In the genomic region with DNA sequence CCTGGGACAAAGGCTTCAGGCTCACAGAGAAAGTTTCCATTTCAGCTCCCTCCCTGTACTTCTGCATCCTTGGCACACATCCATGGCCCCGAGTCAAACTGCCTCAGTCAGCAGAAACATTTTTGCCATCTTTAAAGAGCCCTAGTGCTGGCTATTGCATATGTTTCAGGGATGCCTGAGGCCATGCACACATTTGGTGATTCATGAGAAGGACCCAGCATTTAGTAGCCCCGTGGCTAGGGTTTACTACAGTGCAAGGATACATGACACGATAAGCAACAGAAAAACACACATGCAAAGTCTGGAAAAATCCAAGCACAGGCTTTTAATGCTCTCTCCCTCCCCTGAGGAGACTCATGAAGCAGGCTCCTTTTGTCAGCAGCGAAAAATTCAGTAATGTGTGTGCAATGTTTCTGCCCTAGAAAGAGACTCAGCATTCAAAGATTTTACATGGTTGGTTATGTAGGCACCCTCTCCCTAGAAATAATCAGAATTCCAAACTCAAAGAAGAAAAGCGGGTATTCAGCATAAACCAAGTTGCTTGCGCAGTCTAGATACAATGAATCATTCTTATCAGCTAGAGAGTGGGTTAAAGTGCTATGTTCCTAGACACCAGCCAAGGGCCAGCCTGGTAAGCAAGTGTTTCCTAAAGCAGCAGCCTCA, we compare ENCODE assay signal across 13 cellular contexts. TPM values are rescaled to one million over a fixed set of nuclear protein-coding genes. Genes with fewer than 3 reads are reported as not detected.
DNase-seq lines count a peak whose midpoint lies in the region; ATAC-seq, FAIRE-seq and TF ChIP-seq lines count a peak whose summit lies in the region.
"Had no signal": no experiment of that assay in that cellular context is flagged by ENCODE, and none has a peak within 500 bp of the region (broad histone marks: within the 10 kb centered on the region; RNA-seq: fewer than 3 reads in every experiment).

No MANE protein-coding gene starts in this region.

- no peak for TF ChIP-seq POLR2A in endothelial cell of umbilical vein (IDR thresholded peaks at IDR 0.05; ENCODE audit: low read depth, low read length)

- BruUV-seq in endothelial cell of umbilical vein (replicated peaks; lab: Mats Ljungman, UMichigan): no TSS peak

- H3K4me2 ChIP-seq in endothelial cell of umbilical vein (ENCODE audit: insufficient read depth, low read length): no peak overlapping the region

- no peaks in the 10 kb centered on the region for H3K36me3 ChIP-seq in endothelial cell of umbilical vein (ENCODE audit: control insufficient read depth in 2 of 2, extremely low read depth in 1 of 2, insufficient read depth in 2 of 2, low read length in 2 of 2)
- H3K36me3 ChIP-seq: cardiac muscle cell had no signal

- FAIRE-seq in endothelial cell of umbilical vein (lab: Jason Lieb, UNC): no peak
- FAIRE-seq: keratinocyte had no signal

- intact Hi-C loops in endothelial cell of umbilical vein (cut with micrococcal nuclease): no loop called here

- peak; percentile 75 for DNase-seq in AG09319 (ENCODE audit: extremely low read depth, low read depth)
- DNase-seq in NCI-H226: peak; percentile 93
- DNase-seq in endothelial cell of umbilical vein (ENCODE audit: low read depth, low spot score): peak; percentile 21
- DNase-seq in mucosa of gallbladder (ENCODE audit: low spot score): peak; percentile 50
- no peak for DNase-seq in activated CD4-positive, alpha-beta T cell treated with anti-CD3 and anti-CD28 coated beads for 4 hours
- DNase-seq in effector CD4-positive, alpha-beta T cell: no peak
- no peak for DNase-seq in activated T-cell treated with anti-CD3 and anti-CD28 coated beads, Interleukin-2, amount 50 U/mL, for 4 hours
- DNase-seq: activated CD4-positive, CD25-positive, alpha-beta regulatory T cell treated with anti-CD3 and anti-CD28 coated beads, Interleukin-2, amount 50 U/mL, for 72 hours; NK-92 treated with Interleukin-12 subunit alpha and Interleukin-12 subunit beta, amount 100 ng/mL, for 24 hours had no signal

- no peak overlapping the region for H3K4me3 Mint-ChIP-seq in activated T-cell treated with anti-CD3 and anti-CD28 coated beads, Interleukin-2, amount 50 U/mL, for 4 hours
- H3K4me3 Mint-ChIP-seq: stimulated activated effector memory CD8-positive, alpha-beta T cell treated with anti-CD3 and anti-CD28 coated beads, Interleukin-12 subunit alpha, Interleukin-12 subunit beta, amount 100 ng/mL, for 72 hours had no signal

- H2AFZ ChIP-seq in endothelial cell of umbilical vein (ENCODE audit: low read depth, low read length): no peak overlapping the region

- no peak overlapping the region for H3K9ac ChIP-seq in endothelial cell of umbilical vein (replicated peaks; ENCODE audit: extremely low read depth, insufficient read depth, low read length)

- no peaks in the 10 kb centered on the region for H3K4me1 ChIP-seq in endothelial cell of umbilical vein (ENCODE audit: control insufficient read depth, extremely low read depth, insufficient read depth, low read length)

- H3K27ac ChIP-seq in endothelial cell of umbilical vein (ENCODE audit: insufficient read depth, low read depth, low read length): no peak overlapping the region
- H3K27ac ChIP-seq: cardiac muscle cell had no signal

- peaks cover 0 to 3% of the 10 kb centered on the region in 2 experiments for H3K27me3 ChIP-seq in endothelial cell of umbilical vein (ENCODE audit: control insufficient read depth in 2 of 2, insufficient read depth in 2 of 2, low read length in 2 of 2)
- H3K27me3 ChIP-seq: cardiac muscle cell had no signal

- no peaks in the 10 kb centered on the region for H3K36me3 Mint-ChIP-seq in activated T-cell treated with anti-CD3 and anti-CD28 coated beads, Interleukin-2, amount 50 U/mL, for 4 hours (ENCODE audit: insufficient read depth)
- H3K36me3 Mint-ChIP-seq: stimulated activated effector memory CD8-positive, alpha-beta T cell treated with anti-CD3 and anti-CD28 coated beads, Interleukin-12 subunit alpha, Interleukin-12 subunit beta, amount 100 ng/mL, for 72 hours had no signal

- peaks cover 25% of the 10 kb centered on the region for H3K27me3 Mint-ChIP-seq in activated T-cell treated with anti-CD3 and anti-CD28 coated beads, Interleukin-2, amount 50 U/mL, for 4 hours (ENCODE audit: low read depth)

- H3K9me1 ChIP-seq in endothelial cell of umbilical vein (replicated peaks; ENCODE audit: control insufficient read depth, extremely low read depth, insufficient read depth, low read length): no peaks in the 10 kb centered on the region

- dilution Hi-C loops in endothelial cell of umbilical vein (cut with MboI; ENCODE audit: extremely low pct_ligation_motif_present, low sequenced_read_pairs): no loop called here

- no peaks in the 10 kb centered on the region for H3K9me3 ChIP-seq in endothelial cell of umbilical vein (replicated peaks; ENCODE audit: control insufficient read depth, insufficient read depth, low read length)

- H3K4me1 Mint-ChIP-seq in activated T-cell treated with anti-CD3 and anti-CD28 coated beads, Interleukin-2, amount 50 U/mL, for 4 hours (ENCODE audit: low read depth): no peaks in the 10 kb centered on the region
- H3K4me1 Mint-ChIP-seq: stimulated activated effector memory CD8-positive, alpha-beta T cell treated with anti-CD3 and anti-CD28 coated beads, Interleukin-12 subunit alpha, Interleukin-12 subunit beta, amount 100 ng/mL, for 72 hours had no signal

- POLR2A ChIA-PET in endothelial cell of umbilical vein (lab: Charles Lee): no interaction called here

- peaks cover 5% of the 10 kb centered on the region for H3K9me3 Mint-ChIP-seq in activated T-cell treated with anti-CD3 and anti-CD28 coated beads, Interleukin-2, amount 50 U/mL, for 4 hours
- H3K9me3 Mint-ChIP-seq: stimulated activated effector memory CD8-positive, alpha-beta T cell treated with anti-CD3 and anti-CD28 coated beads, Interleukin-12 subunit alpha, Interleukin-12 subunit beta, amount 100 ng/mL, for 72 hours had no signal

- CTCF ChIA-PET in endothelial cell of umbilical vein (lab: Charles Lee): no interaction called here

- no peak for ATAC-seq in HG02938 (IDR thresholded peaks at IDR 0.05; ENCODE audit: unreplicated experiment)
- no peak for ATAC-seq in activated T-cell treated with anti-CD3 and anti-CD28 coated beads, Interleukin-2, amount 50 U/mL, for 4 hours
- ATAC-seq: stimulated activated effector memory CD8-positive, alpha-beta T cell treated with anti-CD3 and anti-CD28 coated beads, Interleukin-12 subunit alpha, Interleukin-12 subunit beta, amount 100 ng/mL, for 72 hours had no signal

- H4K20me1 ChIP-seq in endothelial cell of umbilical vein (replicated peaks; ENCODE audit: control insufficient read depth, extremely low read depth, insufficient read depth, low read length): no peaks in the 10 kb centered on the region

- no peak for TF ChIP-seq CTCF in AG09319 (IDR thresholded peaks at IDR 0.05; ENCODE audit: low read depth, low read length)
- TF ChIP-seq CTCF in endothelial cell of umbilical vein (IDR thresholded peaks at IDR 0.05; ENCODE audit: extremely low read depth in 1 of 2, insufficient read depth in 1 of 2, low read depth in 1 of 2, low read length in 2 of 2): no peak

- H3K79me2 ChIP-seq in endothelial cell of umbilical vein (ENCODE audit: control insufficient read depth, insufficient read depth, low read length): no peaks in the 10 kb centered on the region

- H3K4me3 ChIP-seq in endothelial cell of umbilical vein (replicated peaks in 1 of 3; ENCODE audit: insufficient read depth in 1 of 3, low read depth in 1 of 3, low read length in 3 of 3): no peak overlapping the region
- H3K4me3 ChIP-seq: cardiac muscle cell had no signal

TF ChIP-seq in endothelial cell of umbilical vein, 7 proteins besides CTCF, POLR2A, EP300 and RAD21:
- no peak for TF ChIP-seq FOS (IDR thresholded peaks at IDR 0.05; ENCODE audit: borderline replicate concordance, insufficient read depth, low read length)
- no peak for TF ChIP-seq GATA2 (IDR thresholded peaks at IDR 0.05; ENCODE audit: insufficient read depth, insufficient read length, low read depth, low read length)
- TF ChIP-seq POLR2AphosphoS5 (IDR thresholded peaks at IDR 0.05; ENCODE audit: insufficient read depth, low read depth, low read length): no peak
- TF ChIP-seq, protein P1, sequence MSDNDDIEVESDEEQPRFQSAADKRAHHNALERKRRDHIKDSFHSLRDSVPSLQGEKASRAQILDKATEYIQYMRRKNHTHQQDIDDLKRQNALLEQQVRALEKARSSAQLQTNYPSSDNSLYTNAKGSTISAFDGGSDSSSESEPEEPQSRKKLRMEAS (IDR thresholded peaks at IDR 0.05; ENCODE audit: insufficient read depth, insufficient read length): no peak
- no peak for TF ChIP-seq MYC (IDR thresholded peaks at IDR 0.05; ENCODE audit: low read depth, low read length)

RNA-seq across cellular contexts. Expression of gene ACOD1, which starts 17.6 kb away (rescaled TPM):
- total RNA-seq in endothelial cell of umbilical vein: not detected in 2 replicates
- polyA plus RNA-seq in endothelial cell of umbilical vein: not detected in 2 replicates
- not detected in 2 replicates for polyA plus RNA-seq in endothelial cell of umbilical vein (2011; cell fraction: cytosol; rRNA removed)
- polyA plus RNA-seq in endothelial cell of umbilical vein (2011; cell fraction: nucleus; rRNA removed): not detected in 2 replicates
- not detected in 2 replicates for polyA plus RNA-seq in endothelial cell of umbilical vein (2012)
- not detected in 2 replicates for polyA minus RNA-seq in endothelial cell of umbilical vein
- not detected for polyA minus RNA-seq in endothelial cell of umbilical vein (2011; cell fraction: cytosol; rRNA and poly(A)+ RNA removed)
- not detected in 2 replicates for polyA minus RNA-seq in endothelial cell of umbilical vein (2011; cell fraction: nucleus; rRNA and poly(A)+ RNA removed)
- total RNA-seq in mucosa of gallbladder: not detected
- not detected for total RNA-seq in activated T-cell treated with anti-CD3 and anti-CD28 coated beads, Interleukin-2, amount 50 U/mL, for 4 hours
- total RNA-seq: cardiac muscle cell had no signal
- polyA plus RNA-seq: cardiac muscle cell, keratinocyte had no signal

RNA-seq across cellular contexts. Expression of gene CLN5, which starts 26.0 kb away (rescaled TPM):
- 22.7 and 22.8 TPM in 2 replicates for total RNA-seq in endothelial cell of umbilical vein
- 14.2 and 16.5 TPM in 2 replicates for polyA plus RNA-seq in endothelial cell of umbilical vein
- 10.1 and 13.0 TPM in 2 replicates for polyA plus RNA-seq in endothelial cell of umbilical vein (2011; cell fraction: cytosol; rRNA removed)
- 15.1 and 17.6 TPM in 2 replicates for polyA plus RNA-seq in endothelial cell of umbilical vein (2011; cell fraction: nucleus; rRNA removed)
- 18.9 and 26.7 TPM in 2 replicates for polyA plus RNA-seq in endothelial cell of umbilical vein (2012)
- 13.2 and 13.5 TPM in 2 replicates for polyA minus RNA-seq in endothelial cell of umbilical vein
- 5.2 TPM for polyA minus RNA-seq in endothelial cell of umbilical vein (2011; cell fraction: cytosol; rRNA and poly(A)+ RNA removed)
- polyA minus RNA-seq in endothelial cell of umbilical vein (2011; cell fraction: nucleus; rRNA and poly(A)+ RNA removed): 14.1 and 19.8 TPM in 2 replicates
- 56.9 TPM for total RNA-seq in mucosa of gallbladder
- 10 to 100 TPM; 14.7 to 18.7 (median 17.1) TPM for total RNA-seq in activated T-cell treated with anti-CD3 and anti-CD28 coated beads, Interleukin-2, amount 50 U/mL, for 4 hours

Comparison
In these comparisons a context has a peak if more than half of its experiments do, and no peak if none do; other contexts are left out.
1. DNase-seq: peak in AG09319 (single experiment), NCI-H226 (single experiment), endothelial cell of umbilical vein (single experiment) and mucosa of gallbladder (single experiment); none in activated CD4-positive, alpha-beta T cell treated with anti-CD3 and anti-CD28 coated beads for 4 hours (0 of 2), effector CD4-positive, alpha-beta T cell (single experiment) and activated T-cell treated with anti-CD3 and anti-CD28 coated beads, Interleukin-2, amount 50 U/mL, for 4 hours (single experiment).